In genomic region chr1:113809651-113810602, GRCh38 we compare ENCODE assay signal across 9 cellular contexts.
DNase-seq lines count a peak whose midpoint lies in the region; TF ChIP-seq lines count a peak whose summit lies in the region.
"Had no signal": no experiment of that assay in that cellular context is flagged by ENCODE, and none has a peak within 500 bp of the region (broad histone marks: within the 10 kb centered on the region; RNA-seq: fewer than 3 reads in every experiment).

No MANE protein-coding gene starts in this region.

- no peak overlapping the region for H2AFZ ChIP-seq in parathyroid adenoma

- H3K27me3 ChIP-seq in effector memory CD4-positive, alpha-beta T cell (replicated peaks; ENCODE audit: control insufficient read depth, insufficient read depth, low read length, poor library complexity, severe bottlenecking): no peaks in the 10 kb centered on the region
- no peaks in the 10 kb centered on the region for H3K27me3 ChIP-seq in parathyroid adenoma (ENCODE audit: control insufficient read depth, insufficient read depth, low read length)

- no peaks in the 10 kb centered on the region for H3K9me3 ChIP-seq in effector memory CD4-positive, alpha-beta T cell (ENCODE audit: control insufficient read depth, low read length)
- no peaks in the 10 kb centered on the region for H3K9me3 ChIP-seq in parathyroid adenoma (ENCODE audit: control insufficient read depth, low read length)

- TF ChIP-seq CTCF in parathyroid adenoma (IDR thresholded peaks at IDR 0.05): no peak

- H3K36me3 ChIP-seq in effector memory CD4-positive, alpha-beta T cell (ENCODE audit: control insufficient read depth, insufficient read depth, low read length): no peaks in the 10 kb centered on the region
- H3K36me3 ChIP-seq in parathyroid adenoma (ENCODE audit: control insufficient read depth, insufficient read depth, low read length): no peaks in the 10 kb centered on the region

- peaks cover 7% of the 10 kb centered on the region for H3K4me1 ChIP-seq in effector memory CD4-positive, alpha-beta T cell (ENCODE audit: control insufficient read depth, insufficient read depth, low read length, poor library complexity, severe bottlenecking)
- H3K4me1 ChIP-seq in parathyroid adenoma: peaks cover 3% of the 10 kb centered on the region

- peak overlapping the region; percentile 90 for H3K4me3 ChIP-seq in GM08714 (ENCODE audit: low read length)
- H3K4me3 ChIP-seq in effector memory CD4-positive, alpha-beta T cell (ENCODE audit: insufficient read depth, low read depth, low read length, poor library complexity, severe bottlenecking): peak overlapping the region; percentile 77
- H3K4me3 ChIP-seq in parathyroid adenoma (ENCODE audit: low read depth, low read length): peak overlapping the region; percentile 10

- peak overlapping the region; percentile 40 for H3K4me2 ChIP-seq in parathyroid adenoma (ENCODE audit: low read length)

- peaks cover 24% of the 10 kb centered on the region for H3K79me2 ChIP-seq in parathyroid adenoma

- DNase-seq in NCI-H146 treated with DMSO at 0.1 percent for 48 hours (lab: John Stamatoyannopoulos, UW; ENCODE audit: unreplicated experiment) (peak; percentile 4), GDM1 (lab: John Stamatoyannopoulos, UW) (no peak), COLO668 (lab: John Stamatoyannopoulos, UW; ENCODE audit: unreplicated experiment) (no peak), GM03348 (ENCODE audit: low spot score) (no peak)
- DNase-seq in effector memory CD4-positive, alpha-beta T cell: no peak
- DNase-seq in stimulated activated CD4-positive, alpha-beta T cell treated with anti-CD3 and anti-CD28 coated beads, Interleukin-15, amount 100 ng/mL, for 24 hours: no peak
- DNase-seq: NCI-H524 treated with DMSO at 0.1 percent for 48 hours had no signal

- H3K9ac ChIP-seq in parathyroid adenoma: no peak overlapping the region

- H3K27ac ChIP-seq in effector memory CD4-positive, alpha-beta T cell (ENCODE audit: insufficient read depth, low read length, poor library complexity, severe bottlenecking): no peak overlapping the region
- no peak overlapping the region for H3K27ac ChIP-seq in parathyroid adenoma

Comparison
In these comparisons a context has a peak if more than half of its experiments do, and no peak if none do; other contexts are left out.
1. H3K4me3 ChIP-seq: peak in every context shown above with its lines; median percentile 90 in GM08714; 77 in effector memory CD4-positive, alpha-beta T cell; 10 in parathyroid adenoma.